Comparison of ENCODE assay signal across 32 cellular contexts in genomic region chr4:39433878-39434492, GRCh38. TPM values are rescaled to one million over a fixed set of nuclear protein-coding genes. Genes with fewer than 3 reads are reported as not detected.
"Had no signal": no experiment of that assay in that cellular context is flagged by ENCODE, and none has a peak within 500 bp of the region (broad histone marks: within the 10 kb centered on the region; RNA-seq: fewer than 3 reads in every experiment).

No MANE protein-coding gene starts in this region.

- H3K27ac Mint-ChIP-seq: activated B cell treated with CpG ODN at 0.5 μM for 24 hours; activated CD4-positive, alpha-beta memory T cell treated with anti-CD3 and anti-CD28 coated beads for 36 hours; activated CD8-positive, alpha-beta memory T cell treated with anti-CD3 and anti-CD28 coated beads, Interleukin-2, amount 10 ng/mL, durations not matched to agents 7 days and 5 days; activated naive CD4-positive, alpha-beta T cell treated with anti-CD3 and anti-CD28 coated beads, Interleukin-2, amount 50 U/mL, for 24 hours; activated naive CD8-positive, alpha-beta T cell treated with anti-CD3 and anti-CD28 coated beads, Interleukin-2, amount 10 ng/mL, durations not matched to agents 7 days and 5 days; activated T-cell treated with anti-CD3 and anti-CD28 coated beads, Interleukin-2, amount 50 U/mL, for 24 hours; activated T-helper 2 cell treated with anti-CD3 and anti-CD28 coated beads, Interferon-gamma antibody, Interleukin-2, Interleukin-4, amounts not matched to agents 10 μg/mL and 5 μg/mL and 100 μg/mL, durations not matched to agents 14 hours and 24 hours and 36 hours had no signal

- H3K27ac ChIP-seq: ascending aorta, PC-9, VCaP had no signal

- H3K4me3 ChIP-seq: ascending aorta, PC-9 had no signal

- H3K4me2 ChIP-seq: PC-9 had no signal

- H3K4me1 Mint-ChIP-seq: activated B cell treated with CpG ODN at 0.5 μM for 24 hours; activated CD8-positive, alpha-beta memory T cell treated with anti-CD3 and anti-CD28 coated beads, Interleukin-2, amount 10 ng/mL, durations not matched to agents 7 days and 5 days; activated naive CD4-positive, alpha-beta T cell treated with anti-CD3 and anti-CD28 coated beads, Interleukin-2, amount 50 U/mL, for 24 hours; activated naive CD8-positive, alpha-beta T cell treated with anti-CD3 and anti-CD28 coated beads, Interleukin-2, amount 10 ng/mL, durations not matched to agents 7 days and 5 days had no signal

- H3K36me3 ChIP-seq: ascending aorta had no signal

- H3K27me3 ChIP-seq: ascending aorta had no signal

- H3K9me3 ChIP-seq: ascending aorta had no signal

- H3K4me3 Mint-ChIP-seq: activated B cell treated with CpG ODN at 0.5 μM for 24 hours; activated CD4-positive, alpha-beta memory T cell treated with anti-CD3 and anti-CD28 coated beads for 36 hours; activated CD8-positive, alpha-beta memory T cell treated with anti-CD3 and anti-CD28 coated beads, Interleukin-2, amount 10 ng/mL, durations not matched to agents 7 days and 5 days; activated naive CD4-positive, alpha-beta T cell treated with anti-CD3 and anti-CD28 coated beads, Interleukin-2, amount 50 U/mL, for 24 hours; activated naive CD8-positive, alpha-beta T cell treated with anti-CD3 and anti-CD28 coated beads, Interleukin-2, amount 10 ng/mL, durations not matched to agents 7 days and 5 days; activated T-cell treated with anti-CD3 and anti-CD28 coated beads, Interleukin-2, amount 50 U/mL, for 24 hours had no signal

- H3K9me3 Mint-ChIP-seq: activated B cell treated with CpG ODN at 0.5 μM for 24 hours; activated CD4-positive, alpha-beta memory T cell treated with anti-CD3 and anti-CD28 coated beads for 36 hours; activated naive CD4-positive, alpha-beta T cell treated with anti-CD3 and anti-CD28 coated beads, Interleukin-2, amount 50 U/mL, for 24 hours; activated naive CD8-positive, alpha-beta T cell treated with anti-CD3 and anti-CD28 coated beads, Interleukin-2, amount 10 ng/mL, durations not matched to agents 7 days and 5 days; activated T-cell treated with anti-CD3 and anti-CD28 coated beads, Interleukin-2, amount 50 U/mL, for 24 hours; activated T-helper 2 cell treated with anti-CD3 and anti-CD28 coated beads, Interferon-gamma antibody, Interleukin-2, Interleukin-4, amounts not matched to agents 10 μg/mL and 5 μg/mL and 100 μg/mL, durations not matched to agents 14 hours and 24 hours and 36 hours had no signal

- H3K27me3 Mint-ChIP-seq: activated naive CD4-positive, alpha-beta T cell treated with anti-CD3 and anti-CD28 coated beads, Interleukin-2, amount 50 U/mL, for 24 hours; activated T-cell treated with anti-CD3 and anti-CD28 coated beads, Interleukin-2, amount 50 U/mL, for 24 hours had no signal

- ATAC-seq: activated CD8-positive, alpha-beta memory T cell treated with anti-CD3 and anti-CD28 coated beads, Interleukin-2, amount 10 ng/mL, durations not matched to agents 7 days and 5 days had no signal

- DNase-seq: activated B cell treated with CpG ODN at 0.5 μM for 24 hours; activated CD4-positive, alpha-beta memory T cell treated with anti-CD3 and anti-CD28 coated beads for 36 hours; activated CD4-positive, alpha-beta T cell treated with anti-CD3 and anti-CD28 coated beads for 4 hours; activated CD4-positive, alpha-beta T cell treated with anti-CD3 and anti-CD28 coated beads, Interleukin-2, amount 50 U/mL, for 1 hour; activated CD4-positive, CD25-positive, alpha-beta regulatory T cell treated with anti-CD3 and anti-CD28 coated beads, Interleukin-2, amount 50 U/mL, for 72 hours; activated CD8-positive, alpha-beta memory T cell treated with anti-CD3 and anti-CD28 coated beads, Interleukin-2, amount 10 ng/mL, durations not matched to agents 7 days and 5 days; activated gamma-delta T cell; activated naive CD4-positive, alpha-beta T cell treated with Interleukin-2 at 50 U/mL for 16 hours; activated naive CD8-positive, alpha-beta T cell treated with anti-CD3 and anti-CD28 coated beads, Interleukin-2, amount 10 ng/mL, durations not matched to agents 7 days and 5 days; activated T-cell treated with anti-CD3 and anti-CD28 coated beads, Interleukin-2, amount 50 U/mL, for 24 hours; amygdala; Karpas-422; KBM-7; NCI-H1436 treated with DMSO at 0.1 percent for 48 hours; NCI-H1694 treated with DMSO at 0.1 percent for 48 hours; NCI-H2081; NCI-H2171 treated with DMSO at 0.1 percent for 48 hours; NCI-H2227 treated with DMSO at 0.1 percent for 48 hours; NCI-H524 treated with DMSO at 0.1 percent for 48 hours; PC-9; Right ventricle myocardium superior; SW 1271; T-helper 1 cell; T-helper 2 cell; T-helper 9 cell had no signal

- H3K4me1 ChIP-seq: ascending aorta had no signal

- H3K36me3 Mint-ChIP-seq: activated CD4-positive, alpha-beta memory T cell treated with anti-CD3 and anti-CD28 coated beads for 36 hours; activated CD8-positive, alpha-beta memory T cell treated with anti-CD3 and anti-CD28 coated beads, Interleukin-2, amount 10 ng/mL, durations not matched to agents 7 days and 5 days; activated naive CD4-positive, alpha-beta T cell treated with anti-CD3 and anti-CD28 coated beads, Interleukin-2, amount 50 U/mL, for 24 hours; activated naive CD8-positive, alpha-beta T cell treated with anti-CD3 and anti-CD28 coated beads, Interleukin-2, amount 10 ng/mL, durations not matched to agents 7 days and 5 days had no signal

- H2AFZ ChIP-seq: PC-9 had no signal

RNA-seq across cellular contexts. Expression of gene KLB, which starts 27.3 kb away (rescaled TPM):
- total RNA-seq: activated CD4-positive, alpha-beta memory T cell treated with anti-CD3 and anti-CD28 coated beads for 36 hours; activated CD8-positive, alpha-beta memory T cell treated with anti-CD3 and anti-CD28 coated beads, Interleukin-2, amount 10 ng/mL, durations not matched to agents 7 days and 5 days; activated naive CD8-positive, alpha-beta T cell treated with anti-CD3 and anti-CD28 coated beads, Interleukin-2, amount 10 ng/mL, durations not matched to agents 7 days and 5 days; activated T-helper 2 cell treated with anti-CD3 and anti-CD28 coated beads, Interferon-gamma antibody, Interleukin-2, Interleukin-4, amounts not matched to agents 10 μg/mL and 5 μg/mL and 100 μg/mL, durations not matched to agents 14 hours and 24 hours and 36 hours; ascending aorta; MCF 10A; NCI-H460; OCI-LY7; PC-9 had no signal
